In genomic region chr11:44861829-44862545, GRCh38 we compare ENCODE assay signal across 8 cellular contexts.
DNase-seq lines count a peak whose midpoint lies in the region; ATAC-seq and TF ChIP-seq lines count a peak whose summit lies in the region.

No MANE protein-coding gene starts in this region.

- ATAC-seq in GM19372 (IDR thresholded peaks at IDR 0.05; ENCODE audit: low read depth, unreplicated experiment), result peak; percentile 99
- peak; percentile 100 for ATAC-seq in HG03432 (IDR thresholded peaks at IDR 0.05; ENCODE audit: unreplicated experiment)
- ATAC-seq in Right ventricle myocardium inferior, result peak; percentile 80

- 44 to 72% methylated on average over 19 of the region's 19 CpGs for WGBS in sigmoid colon, 2 donors

- no peak for TF ChIP-seq POLR2A in sigmoid colon (IDR thresholded peaks at IDR 0.05)

- intact Hi-C loops in Right ventricle myocardium inferior (cut with DNase I), result loop anchor here (5.0 kb wide), 1 partner anchor 50 kb away; no protein-coding TSS in a partner anchor
- intact Hi-C loops in sigmoid colon (cut with DNase I), result no loop called here

- DNase-seq in AG20443 (ENCODE audit: low spot score), result peak; percentile 98
- DNase-seq in SIG-M5 treated with dmso at 0.1 percent for 504 hours (lab: John Stamatoyannopoulos, UW; ENCODE audit: unreplicated experiment), result peak; percentile 88
- DNase-seq in activated gamma-delta T cell treated with anti-CD3 and anti-CD28 coated beads, Interleukin-2, amount 50 U/mL, for 16 hours (ENCODE audit: low read depth), result peak; percentile 71
- peak; percentile 77 for DNase-seq in Right ventricle myocardium inferior (ENCODE audit: missing footprints)
- DNase-seq in sigmoid colon, result peak; percentile 94
- DNase-seq in cerebellum (ENCODE audit: low spot score), result no peak

- no peaks in the 10 kb centered on the region for H3K9me3 ChIP-seq in sigmoid colon

- TF ChIP-seq CTCF in sigmoid colon (IDR thresholded peaks at IDR 0.05), result no peak

- H3K36me3 ChIP-seq in sigmoid colon, result no peaks in the 10 kb centered on the region

- peak in 1 of 4 donors; percentile 10 for TF ChIP-seq EP300 in sigmoid colon (IDR thresholded peaks at IDR 0.05)

- H3K27ac ChIP-seq in sigmoid colon, result peak overlapping the region; percentile 91 to 97 (median 95)

- H3K27me3 ChIP-seq in sigmoid colon, result no peaks in the 10 kb centered on the region

- no peak overlapping the region for H3K4me3 ChIP-seq in sigmoid colon

- H3K4me1 ChIP-seq in sigmoid colon, result peaks cover 0 to 90% (median 71%) of the 10 kb centered on the region in 4 donors
